In the genomic region with DNA sequence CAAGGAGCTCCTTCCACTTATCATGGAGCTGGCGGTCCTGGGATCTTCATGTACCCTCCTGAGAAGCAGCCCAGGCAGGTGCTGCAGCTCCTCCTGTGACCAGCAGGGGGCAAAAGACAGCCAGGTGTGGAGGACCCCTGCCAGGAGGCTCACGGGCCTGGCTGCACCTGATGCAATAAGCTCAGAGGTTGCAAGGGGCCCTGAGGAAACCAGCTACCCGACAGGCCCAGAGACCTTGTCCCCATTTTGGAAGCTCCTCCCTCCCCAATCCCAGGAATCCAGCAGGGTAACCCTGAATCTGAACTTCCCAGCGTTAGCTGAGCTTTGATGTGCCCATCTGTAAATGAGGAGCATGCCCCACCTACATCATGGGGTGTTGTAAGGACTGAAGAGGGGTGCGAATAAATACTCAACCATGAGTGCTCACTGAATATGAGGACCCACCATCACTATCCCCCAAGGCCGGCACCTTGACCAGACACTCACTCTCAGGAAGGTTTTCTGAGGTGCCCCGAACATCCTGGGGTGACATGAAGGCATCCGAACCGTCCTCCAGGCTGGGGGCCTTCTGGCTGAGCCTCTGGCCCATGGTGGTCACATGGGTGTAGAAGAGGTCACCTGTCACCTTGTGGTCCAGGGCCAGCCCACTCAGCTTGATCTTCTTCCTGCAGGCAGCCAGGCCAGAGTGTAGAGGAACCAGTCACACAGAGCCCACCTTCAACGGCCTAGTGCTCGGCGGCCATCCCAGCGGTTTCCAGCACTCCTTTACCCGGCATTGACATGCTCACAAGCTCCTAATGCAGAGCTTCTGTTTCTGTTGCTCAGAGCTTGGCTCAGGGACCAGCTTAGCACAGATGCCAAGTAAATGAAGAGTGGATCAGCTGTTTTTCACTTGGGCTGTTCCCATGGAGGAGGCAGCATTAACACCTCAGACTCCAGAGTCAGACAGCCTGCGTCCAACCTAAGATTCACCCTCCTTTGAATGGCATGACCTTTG, we compare ENCODE assay signal across 8 cellular contexts. TPM values are rescaled to one million over a fixed set of nuclear protein-coding genes. Genes with fewer than 3 reads are reported as not detected.
DNase-seq lines count a peak whose midpoint lies in the region; ATAC-seq and TF ChIP-seq lines count a peak whose summit lies in the region.

No MANE protein-coding gene starts in this region.

- no peak overlapping the region for H3K4me3 Mint-ChIP-seq in activated CD4-positive, alpha-beta T cell treated with anti-CD3 and anti-CD28 coated beads, Interleukin-2, amount 10 ng/mL, durations not matched to agents 24 days and 14 days
- no peak overlapping the region for H3K4me3 Mint-ChIP-seq in naive thymus-derived CD8-positive, alpha-beta T cell
- no peak overlapping the region for H3K4me3 Mint-ChIP-seq in stimulated activated naive CD8-positive, alpha-beta T cell treated with anti-CD3 and anti-CD28 coated beads, Interleukin-15, Interleukin-2, amounts not matched to agents 100 ng/mL and 50 ng/mL, for 24 hours

- H3K27ac Mint-ChIP-seq in activated CD4-positive, alpha-beta T cell treated with anti-CD3 and anti-CD28 coated beads, Interleukin-2, amount 10 ng/mL, durations not matched to agents 24 days and 14 days = peak overlapping the region; percentile 73
- peak overlapping the region in 1 of 10 donors; percentile 48 for H3K27ac Mint-ChIP-seq in naive thymus-derived CD8-positive, alpha-beta T cell
- H3K27ac Mint-ChIP-seq in stimulated activated naive CD8-positive, alpha-beta T cell treated with anti-CD3 and anti-CD28 coated beads, Interleukin-15, Interleukin-2, amounts not matched to agents 100 ng/mL and 50 ng/mL, for 24 hours = peak overlapping the region; percentile 93

- intact Hi-C loops in activated CD4-positive, alpha-beta T cell treated with anti-CD3 and anti-CD28 coated beads, Interleukin-2, amount 10 ng/mL, durations not matched to agents 24 days and 14 days (cut with micrococcal nuclease) = loop anchor here (1.0 kb wide), 1 partner anchor 33 kb away; no protein-coding TSS in a partner anchor
- intact Hi-C loops in dorsolateral prefrontal cortex (cut with DNase I) = no loop called here

- peak; percentile 96 for TF ChIP-seq CTCF in NB4 (IDR thresholded peaks at IDR 0.05; ENCODE audit: low read depth, low read length)
- peak in 55 of 56 donors; percentile 53 to 83 (median 75) for TF ChIP-seq CTCF in dorsolateral prefrontal cortex (IDR thresholded peaks at IDR 0.05 in 54 of 56, conservative IDR thresholded peaks at IDR 0.05 in 2 of 56; ENCODE audit: low read depth in 1 of 56, partially characterized antibody in 56 of 56)

- peak; percentile 76 for ATAC-seq in GM21717 (IDR thresholded peaks at IDR 0.05; ENCODE audit: unreplicated experiment)
- ATAC-seq in naive thymus-derived CD8-positive, alpha-beta T cell = peak; percentile 95 to 99

- H3K27ac ChIP-seq in dorsolateral prefrontal cortex = peak overlapping the region in 21 of 59 donors; percentile 4 to 72 (median 36)

- peaks cover 8% of the 10 kb centered on the region for H3K4me1 Mint-ChIP-seq in activated CD4-positive, alpha-beta T cell treated with anti-CD3 and anti-CD28 coated beads, Interleukin-2, amount 10 ng/mL, durations not matched to agents 24 days and 14 days
- peaks cover 0 to under 1% (median 0%) of the 10 kb centered on the region in 4 donors for H3K4me1 Mint-ChIP-seq in naive thymus-derived CD8-positive, alpha-beta T cell
- peaks cover 10% of the 10 kb centered on the region for H3K4me1 Mint-ChIP-seq in stimulated activated naive CD8-positive, alpha-beta T cell treated with anti-CD3 and anti-CD28 coated beads, Interleukin-15, Interleukin-2, amounts not matched to agents 100 ng/mL and 50 ng/mL, for 24 hours (ENCODE audit: low read depth)

- POLR2A ChIA-PET in naive thymus-derived CD8-positive, alpha-beta T cell (lab: Charles Lee) = interaction anchor here (0.6 to 2.5 kb wide), 6 partner anchors 13 to 45 kb away, joined by 3 to 39 read pairs (median 4); a partner anchor contains a TSS

- H3K4me3 ChIP-seq in NB4 (ENCODE audit: low read depth, low read length) (no peak overlapping the region), dorsolateral prefrontal cortex (peak overlapping the region in 1 of 59 donors; percentile 10)

- H3K27me3 ChIP-seq in dorsolateral prefrontal cortex = no peaks in the 10 kb centered on the region

- H3K9me3 Mint-ChIP-seq in activated CD4-positive, alpha-beta T cell treated with anti-CD3 and anti-CD28 coated beads, Interleukin-2, amount 10 ng/mL, durations not matched to agents 24 days and 14 days = no peaks in the 10 kb centered on the region
- H3K9me3 Mint-ChIP-seq in naive thymus-derived CD8-positive, alpha-beta T cell = no peaks in the 10 kb centered on the region
- no peaks in the 10 kb centered on the region for H3K9me3 Mint-ChIP-seq in stimulated activated naive CD8-positive, alpha-beta T cell treated with anti-CD3 and anti-CD28 coated beads, Interleukin-15, Interleukin-2, amounts not matched to agents 100 ng/mL and 50 ng/mL, for 24 hours

- H3K36me3 Mint-ChIP-seq in activated CD4-positive, alpha-beta T cell treated with anti-CD3 and anti-CD28 coated beads, Interleukin-2, amount 10 ng/mL, durations not matched to agents 24 days and 14 days (ENCODE audit: low read depth) = peaks cover 14% of the 10 kb centered on the region
- H3K36me3 Mint-ChIP-seq in naive thymus-derived CD8-positive, alpha-beta T cell = peaks cover 2 to 50% (median 19%) of the 10 kb centered on the region in 3 donors
- H3K36me3 Mint-ChIP-seq in stimulated activated naive CD8-positive, alpha-beta T cell treated with anti-CD3 and anti-CD28 coated beads, Interleukin-15, Interleukin-2, amounts not matched to agents 100 ng/mL and 50 ng/mL, for 24 hours (ENCODE audit: low read depth) = peaks cover 47% of the 10 kb centered on the region

- DNase-seq in DMS153 treated with DMSO at 0.1 percent for 48 hours (lab: John Stamatoyannopoulos, UW; ENCODE audit: unreplicated experiment) (peak; percentile 31), NB4 (ENCODE audit: low read depth) (peak; percentile 54), dorsolateral prefrontal cortex (peak in 1 of 10 donors; percentile 53), COLO829 (ENCODE audit: low spot score) (no peak)
- DNase-seq in activated CD4-positive, alpha-beta T cell treated with anti-CD3 and anti-CD28 coated beads, Interleukin-2, amount 10 ng/mL, durations not matched to agents 24 days and 14 days = peak; percentile 92
- peak; percentile 60 to 87 (median 74) for DNase-seq in naive thymus-derived CD8-positive, alpha-beta T cell

- H3K27me3 Mint-ChIP-seq in activated CD4-positive, alpha-beta T cell treated with anti-CD3 and anti-CD28 coated beads, Interleukin-2, amount 10 ng/mL, durations not matched to agents 24 days and 14 days = no peaks in the 10 kb centered on the region
- peaks cover 0 to 5% (median 2%) of the 10 kb centered on the region in 5 donors for H3K27me3 Mint-ChIP-seq in naive thymus-derived CD8-positive, alpha-beta T cell
- no peaks in the 10 kb centered on the region for H3K27me3 Mint-ChIP-seq in stimulated activated naive CD8-positive, alpha-beta T cell treated with anti-CD3 and anti-CD28 coated beads, Interleukin-15, Interleukin-2, amounts not matched to agents 100 ng/mL and 50 ng/mL, for 24 hours

- no peak for TF ChIP-seq POLR2A in NB4 (IDR thresholded peaks at IDR 0.05; ENCODE audit: extremely low read depth, insufficient read length)

RNA-seq across cellular contexts. Expression of a gene that starts 21.7 kb away (rescaled TPM):
- 35.3 and 35.8 TPM in 2 replicates for total RNA-seq in activated CD4-positive, alpha-beta T cell treated with anti-CD3 and anti-CD28 coated beads, Interleukin-2, amount 10 ng/mL, durations not matched to agents 24 days and 14 days
- total RNA-seq in dorsolateral prefrontal cortex = 10 to 100 TPM in 11 of 120 experiments, 1 to 10 TPM in 109; 2.9 to 12.3 (median 6.9) TPM
- 10 to 100 TPM; 27.2 to 27.8 TPM for total RNA-seq in naive thymus-derived CD8-positive, alpha-beta T cell
- polyA plus RNA-seq in naive thymus-derived CD8-positive, alpha-beta T cell = 10 to 100 TPM; 15.3 to 23.2 (median 21.4) TPM

RNA-seq across cellular contexts. Expression of a gene that starts 33.5 kb away (rescaled TPM):
- 0.23 and 0.26 TPM in 2 replicates for total RNA-seq in activated CD4-positive, alpha-beta T cell treated with anti-CD3 and anti-CD28 coated beads, Interleukin-2, amount 10 ng/mL, durations not matched to agents 24 days and 14 days
- total RNA-seq in dorsolateral prefrontal cortex = 10 to 100 TPM in 119 of 120 experiments, 1 to 10 TPM in 1; 8.1 to 75.2 (median 32.4) TPM
- total RNA-seq in naive thymus-derived CD8-positive, alpha-beta T cell = not detected
- under 1 TPM in 2 of 3 donors, not detected in 1; 0.09 to 0.21 TPM for polyA plus RNA-seq in naive thymus-derived CD8-positive, alpha-beta T cell

RNA-seq across cellular contexts. Expression of a gene that starts 36.7 kb away (rescaled TPM):
- 108 and 112 TPM in 2 replicates for total RNA-seq in activated CD4-positive, alpha-beta T cell treated with anti-CD3 and anti-CD28 coated beads, Interleukin-2, amount 10 ng/mL, durations not matched to agents 24 days and 14 days
- 10 to 100 TPM; 26.5 to 76.2 (median 48.8) TPM for total RNA-seq in dorsolateral prefrontal cortex
- total RNA-seq in naive thymus-derived CD8-positive, alpha-beta T cell = 10 to 100 TPM; 26.6 to 30.2 TPM
- polyA plus RNA-seq in naive thymus-derived CD8-positive, alpha-beta T cell = 10 to 100 TPM; 66.1 to 86.5 (median 70.5) TPM

RNA-seq across cellular contexts. Expression of a gene that starts 43.6 kb away (rescaled TPM):
- total RNA-seq in activated CD4-positive, alpha-beta T cell treated with anti-CD3 and anti-CD28 coated beads, Interleukin-2, amount 10 ng/mL, durations not matched to agents 24 days and 14 days = not detected in 2 replicates
- under 1 TPM in 1 of 120 experiments, not detected in 119; 0.18 TPM for total RNA-seq in dorsolateral prefrontal cortex
- not detected for total RNA-seq in naive thymus-derived CD8-positive, alpha-beta T cell
- polyA plus RNA-seq in naive thymus-derived CD8-positive, alpha-beta T cell = under 1 TPM in 2 of 3 donors, not detected in 1; 0.12 to 0.37 TPM
